In the genomic region with DNA sequence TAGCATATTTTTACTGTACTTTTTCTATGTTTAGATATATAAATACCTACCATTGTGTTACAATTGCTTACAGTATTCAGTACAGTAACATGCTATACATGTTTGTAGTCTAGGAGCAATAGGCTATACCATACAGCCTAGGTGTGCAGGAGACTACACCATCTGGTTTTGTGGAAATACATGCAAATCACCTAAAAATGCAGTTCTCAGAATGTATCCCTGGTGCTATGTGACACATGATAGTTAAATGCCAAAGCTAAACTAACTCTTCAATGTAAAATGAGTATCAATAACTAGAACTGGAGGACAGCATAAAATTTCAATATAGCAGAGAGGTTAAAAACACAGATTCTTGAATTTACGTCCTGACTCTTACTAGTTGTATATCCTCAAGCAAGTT, we compare ENCODE assay signal across 22 cellular contexts. TPM values are rescaled to one million over a fixed set of nuclear protein-coding genes. Genes with fewer than 3 reads are reported as not detected.
A peak's percentile ranks its signal among the peaks of the same experiment; 100 is the strongest.
DNase-seq lines count a peak whose midpoint lies in the region; ATAC-seq, FAIRE-seq and TF ChIP-seq lines count a peak whose summit lies in the region.
"Had no signal": no experiment of that assay in that cellular context is flagged by ENCODE, and none has a peak within 500 bp of the region (broad histone marks: within the 10 kb centered on the region; RNA-seq: fewer than 3 reads in every experiment).

No MANE protein-coding gene starts in this region.

- no peak overlapping the region for H3K27ac ChIP-seq in CD4-positive, alpha-beta T cell (ENCODE audit: low read depth, low read length)
- H3K27ac ChIP-seq in K562 (ENCODE audit: extremely low read depth, low read depth, low read length): peak overlapping the region; percentile 29; the same call in 1 of the 3 replicates
- H3K27ac ChIP-seq in right lobe of liver: no peak overlapping the region

- no peak overlapping the region for H2AFZ ChIP-seq in K562 (ENCODE audit: low read depth, low read length)

- no peaks in the 10 kb centered on the region for H4K20me1 ChIP-seq in K562 (replicated peaks; ENCODE audit: control insufficient read depth, insufficient read depth, low read length)

- peaks cover 67% of the 10 kb centered on the region; the same call in 2 of the 3 replicates for H3K36me3 ChIP-seq in K562 (ENCODE audit: control insufficient read depth, insufficient read depth, low read length)
- no peaks in the 10 kb centered on the region for H3K36me3 ChIP-seq in right lobe of liver

- 87% methylated on average over 1 of the region's 1 CpG for WGBS in K562 (ENCODE audit: insufficient coverage, low coverage, missing lambda C conversion rate)
- WGBS in right lobe of liver (ENCODE audit: insufficient coverage, low coverage, low lambda C conversion rate, missing lambda C conversion rate): 86% methylated on average over 1 of the region's 1 CpG

- TF ChIP-seq EP300 in K562 (IDR thresholded peaks at IDR 0.05; ENCODE audit: low read length): no peak

- FAIRE-seq in K562 (lab: Jason Lieb, UNC): no peak
- FAIRE-seq: GM12891, HTR-8/SVneo had no signal

- peaks cover 94% of the 10 kb centered on the region for H3K79me2 ChIP-seq in K562 (ENCODE audit: control insufficient read depth, insufficient read depth, low read length)

- no peak for TF ChIP-seq POLR2A in K562 (conservative IDR thresholded peaks at IDR 0.05)
- no peak for TF ChIP-seq POLR2A in right lobe of liver (IDR thresholded peaks at IDR 0.05)

- H3K27me3 ChIP-seq in CD4-positive, alpha-beta T cell (ENCODE audit: control insufficient read depth, insufficient read depth, low read length): no peaks in the 10 kb centered on the region
- H3K27me3 ChIP-seq in K562 (ENCODE audit: control insufficient read depth in 2 of 2, insufficient read depth in 2 of 2, low read length in 2 of 2): no peaks in the 10 kb centered on the region
- H3K27me3 ChIP-seq in right lobe of liver: no peaks in the 10 kb centered on the region

- H3K4me3 ChIP-seq in K562 (no peak overlapping the region), right lobe of liver (no peak overlapping the region)

- POLR2A ChIA-PET in CD4-positive, alpha-beta T cell (lab: Charles Lee): no interaction called here
- POLR2A ChIA-PET in K562 (lab: Yijun Ruan, JAX): interaction anchor here (0.7 to 5.3 kb wide), 3 partner anchors 10 to 14 kb away, joined by 4 to 44 read pairs (median 5); a partner anchor contains a TSS

- BruUV-seq in K562 (replicated peaks; lab: Mats Ljungman, UMichigan): no TSS peak

- TF ChIP-seq CTCF in CD4-positive, alpha-beta T cell (IDR thresholded peaks at IDR 0.05): no peak
- TF ChIP-seq CTCF in K562 (IDR thresholded peaks at IDR 0.05 in 2 of 3, conservative IDR thresholded peaks at IDR 0.05 in 1 of 3; ENCODE audit: insufficient read depth in 2 of 3, low read depth in 1 of 3, low read length in 3 of 3): no peak
- no peak for TF ChIP-seq CTCF in GM10266 (IDR thresholded peaks at IDR 0.05; ENCODE audit: control insufficient read depth, insufficient read depth, low read depth, missing control alignments)
- TF ChIP-seq CTCF in right lobe of liver (IDR thresholded peaks at IDR 0.05): no peak

- no peak overlapping the region for H3K9ac ChIP-seq in K562 (ENCODE audit: insufficient read depth in 1 of 2, low read depth in 2 of 2, low read length in 2 of 2)

- CTCF ChIA-PET in CD4-positive, alpha-beta T cell (lab: Charles Lee): interaction anchor here (1.4 kb wide), 1 partner anchor 143 kb away, joined by 3 read pairs; no protein-coding TSS in a partner anchor
- CTCF ChIA-PET in K562 (lab: Yijun Ruan, JAX; ENCODE audit: low intra/inter-chr PET ratio): no interaction called here

- ATAC-seq in activated T-cell treated with anti-CD3 and anti-CD28 coated beads, Interleukin-2, amount 50 U/mL, for 72 hours (replicated peaks in 1 of 2): peak in 1 of 2 donors; percentile 62
- no peak for ATAC-seq in CD4-positive, alpha-beta T cell (ENCODE audit: poor library complexity)
- ATAC-seq in K562: no peak
- no peak for ATAC-seq in right lobe of liver
- ATAC-seq in HG03565 (IDR thresholded peaks at IDR 0.05; ENCODE audit: unreplicated experiment): no peak
- ATAC-seq: SK-N-SH treated with all-trans-retinoic acid at 6 μM for 48 hours had no signal

- DNase-seq in activated T-cell treated with anti-CD3 and anti-CD28 coated beads, Interleukin-2, amount 50 U/mL, for 72 hours: no peak
- DNase-seq in activated T-cell treated with anti-CD3 and anti-CD28 coated beads, Interleukin-2, amount 50 U/mL, for 48 hours: no peak
- no peak for DNase-seq in CD4-positive, alpha-beta T cell
- DNase-seq in HCEC 1CT: peak; percentile 6
- DNase-seq in K562 (ENCODE audit: extremely low read depth in 1 of 4, low spot score in 3 of 4): no peak
- no peak for DNase-seq in GM10266 (ENCODE audit: extremely low spot score)
- DNase-seq in right lobe of liver: no peak
- DNase-seq: C1 segment of cervical spinal cord, COR-L47, GF-D8, GOT3, IMR-90, Karpas-422, NCI-H1417 treated with DMSO at 0.1 percent for 48 hours, NCI-H1930, NCI-H345, NCI-H524 treated with DMSO at 0.1 percent for 48 hours, SIG-M5 had no signal

- intact Hi-C loops in CD4-positive, alpha-beta T cell (cut with DNase I, micrococcal nuclease): loop anchor here in 1 of 2 experiments (5.0 kb wide), 1 partner anchor 37 kb away; no protein-coding TSS in a partner anchor
- intact Hi-C loops in K562 (cut with micrococcal nuclease) (no loop called here), right lobe of liver (cut with DNase I) (no loop called here)

- no peak for TF ChIP-seq RAD21 in K562 (CRISPR knock-in tag; conservative IDR thresholded peaks at IDR 0.05 in 1 of 2, IDR thresholded peaks at IDR 0.05 in 1 of 2)

- H3K9me3 Mint-ChIP-seq in activated T-cell treated with anti-CD3 and anti-CD28 coated beads, Interleukin-2, amount 50 U/mL, for 72 hours: no peaks in the 10 kb centered on the region
- no peaks in the 10 kb centered on the region for H3K9me3 Mint-ChIP-seq in CD4-positive, alpha-beta T cell

- H3K9me1 ChIP-seq in K562 (ENCODE audit: control insufficient read depth, insufficient read depth, low read length): no peaks in the 10 kb centered on the region

- H3K9me3 ChIP-seq in CD4-positive, alpha-beta T cell (ENCODE audit: control insufficient read depth, low read length): no peaks in the 10 kb centered on the region
- H3K9me3 ChIP-seq in K562 (replicated peaks; ENCODE audit: control insufficient read depth, insufficient read depth, low read depth, low read length) (no peaks in the 10 kb centered on the region; the same call in 1 of the 2 replicates), right lobe of liver (no peaks in the 10 kb centered on the region)

- H3K4me1 ChIP-seq in K562 (replicated peaks in 1 of 2; ENCODE audit: control insufficient read depth in 2 of 2, insufficient read depth in 2 of 2, low read length in 2 of 2) (peaks cover 0 to 8% of the 10 kb centered on the region in 2 experiments; a peak in 2 of 5 replicates), right lobe of liver (peaks cover 0 to 31% (median 3%) of the 10 kb centered on the region in 4 donors)

- H3K4me1 Mint-ChIP-seq in activated T-cell treated with anti-CD3 and anti-CD28 coated beads, Interleukin-2, amount 50 U/mL, for 72 hours (ENCODE audit: low read depth): peaks cover 59% of the 10 kb centered on the region
- peaks cover 58% of the 10 kb centered on the region for H3K4me1 Mint-ChIP-seq in CD4-positive, alpha-beta T cell (ENCODE audit: low read depth)

- in situ Hi-C loops in K562 (cut with MboI): no loop called here

- no peaks in the 10 kb centered on the region for H3K27me3 Mint-ChIP-seq in activated T-cell treated with anti-CD3 and anti-CD28 coated beads, Interleukin-2, amount 50 U/mL, for 72 hours (ENCODE audit: low read depth)
- H3K27me3 Mint-ChIP-seq in CD4-positive, alpha-beta T cell: no peaks in the 10 kb centered on the region

- no peak overlapping the region for H3K4me2 ChIP-seq in K562 (ENCODE audit: insufficient read depth, low read length)

- H3K27ac Mint-ChIP-seq in activated T-cell treated with anti-CD3 and anti-CD28 coated beads, Interleukin-2, amount 50 U/mL, for 72 hours: peak overlapping the region; percentile 61
- H3K27ac Mint-ChIP-seq in CD4-positive, alpha-beta T cell: peak overlapping the region; percentile 16

- H3K36me3 Mint-ChIP-seq in activated T-cell treated with anti-CD3 and anti-CD28 coated beads, Interleukin-2, amount 50 U/mL, for 72 hours (ENCODE audit: insufficient read depth in 2 of 2): peaks cover 6 to 24% of the 10 kb centered on the region in 2 donors
- H3K36me3 Mint-ChIP-seq in CD4-positive, alpha-beta T cell (ENCODE audit: low read depth): peaks cover 54% of the 10 kb centered on the region

- H3K4me3 Mint-ChIP-seq in activated T-cell treated with anti-CD3 and anti-CD28 coated beads, Interleukin-2, amount 50 U/mL, for 72 hours: peak overlapping the region in 1 of 2 donors; percentile 55
- H3K4me3 Mint-ChIP-seq in CD4-positive, alpha-beta T cell: no peak overlapping the region

RNA-seq across cellular contexts. Expression of a gene that starts 14.8 kb away (rescaled TPM):
- total RNA-seq in activated T-cell treated with anti-CD3 and anti-CD28 coated beads, Interleukin-2, amount 50 U/mL, for 72 hours: 100 to 1,000 TPM; 192 to 257 TPM
- total RNA-seq in CD4-positive, alpha-beta T cell: 10 to 100 TPM; 80.6 to 84.7 TPM
- 27.6 and 204 TPM in 2 replicates for total RNA-seq in K562 (2011; cell fraction: chromatin; rRNA removed; ENCODE audit: low replicate concordance)
- 10.8 and 27.2 TPM in 2 replicates for total RNA-seq in K562 (2011; cell fraction: nucleolus; rRNA removed)
- total RNA-seq in K562 (2011; cell fraction: nucleoplasm; rRNA removed): 57.1 and 92.6 TPM in 2 replicates
- total RNA-seq in K562 (2014; rRNA removed): 81.9 and 87.5 TPM in 2 replicates
- total RNA-seq in K562 (2014; rRNA removed; fragmentation: Illumina TruSeq; extraction: Trizol): 232 and 280 TPM in 2 replicates
- 236 and 244 TPM in 2 replicates for total RNA-seq in K562 (2015; rRNA removed; fragmentation: Illumina TruSeq; extraction: Trizol)
- 201 and 216 TPM in 2 replicates for total RNA-seq in K562 (2021)
- 117 and 149 TPM in 2 replicates for polyA plus RNA-seq in K562 (2011; rRNA removed)
- 32.1 and 83.7 TPM in 2 replicates for polyA plus RNA-seq in K562 (2011; cell fraction: cytosol; rRNA removed)
- 19.9 and 37.5 TPM in 2 replicates for polyA plus RNA-seq in K562 (2011; cell fraction: nucleus; rRNA removed)
- 80.3 and 120 TPM in 2 replicates for polyA plus RNA-seq in K562 (2012)
- polyA plus RNA-seq in K562 (2014; fragmentation: Illumina TruSeq; extraction: Trizol): 167 and 177 TPM in 2 replicates
- 10 to 100 TPM; 66.7 to 83.4 TPM for polyA plus RNA-seq in K562 (2014; fragmentation: Nextera tagmentation; extraction: Ambion mirVana)
- 94.4 and 95.1 TPM in 2 replicates for polyA plus RNA-seq in K562 (2014; rRNA removed)
- 303 and 322 TPM in 2 replicates for polyA minus RNA-seq in K562 (2011; rRNA and poly(A)+ RNA removed)
- 85.8 and 115 TPM in 2 replicates for polyA minus RNA-seq in K562 (2011; cell fraction: cytosol; rRNA and poly(A)+ RNA removed)
- 23.7 and 70.9 TPM in 2 replicates for polyA minus RNA-seq in K562 (2011; cell fraction: nucleus; rRNA and poly(A)+ RNA removed)
- 10 to 100 TPM; 32.8 to 91.1 (median 68.6) TPM for total RNA-seq in right lobe of liver

RNA-seq across cellular contexts. Expression of a gene that starts 40.1 kb away (rescaled TPM):
- 10 to 100 TPM; 41.5 to 60.5 TPM for total RNA-seq in activated T-cell treated with anti-CD3 and anti-CD28 coated beads, Interleukin-2, amount 50 U/mL, for 72 hours
- 10 to 100 TPM; 11.7 to 11.8 TPM for total RNA-seq in CD4-positive, alpha-beta T cell
- total RNA-seq in K562 (2011; cell fraction: chromatin; rRNA removed; ENCODE audit: low replicate concordance): 9.7 and 12.5 TPM in 2 replicates
- total RNA-seq in K562 (2011; cell fraction: nucleolus; rRNA removed): 7.2 and 7.7 TPM in 2 replicates
- total RNA-seq in K562 (2011; cell fraction: nucleoplasm; rRNA removed): 8.9 and 11.8 TPM in 2 replicates
- total RNA-seq in K562 (2014; rRNA removed): 6.9 and 7.7 TPM in 2 replicates
- total RNA-seq in K562 (2014; rRNA removed; fragmentation: Illumina TruSeq; extraction: Trizol): 8.5 and 10.2 TPM in 2 replicates
- 9.9 and 11.5 TPM in 2 replicates for total RNA-seq in K562 (2015; rRNA removed; fragmentation: Illumina TruSeq; extraction: Trizol)
- 7.8 and 8.0 TPM in 2 replicates for total RNA-seq in K562 (2021)
- 9.9 and 17.6 TPM in 2 replicates for polyA plus RNA-seq in K562 (2011; rRNA removed)
- polyA plus RNA-seq in K562 (2011; cell fraction: cytosol; rRNA removed): 11.0 and 14.5 TPM in 2 replicates
- polyA plus RNA-seq in K562 (2011; cell fraction: nucleus; rRNA removed): 7.4 and 13.4 TPM in 2 replicates
- 11.1 and 11.3 TPM in 2 replicates for polyA plus RNA-seq in K562 (2012)
- polyA plus RNA-seq in K562 (2014; fragmentation: Illumina TruSeq; extraction: Trizol): 11.1 and 13.9 TPM in 2 replicates
- polyA plus RNA-seq in K562 (2014; fragmentation: Nextera tagmentation; extraction: Ambion mirVana): 1 to 10 TPM; 6.3 to 7.5 TPM
- polyA plus RNA-seq in K562 (2014; rRNA removed): 7.2 and 10.8 TPM in 2 replicates
- 6.1 and 11.9 TPM in 2 replicates for polyA minus RNA-seq in K562 (2011; rRNA and poly(A)+ RNA removed)
- 3.5 and 7.2 TPM in 2 replicates for polyA minus RNA-seq in K562 (2011; cell fraction: cytosol; rRNA and poly(A)+ RNA removed)
- 4.1 and 4.8 TPM in 2 replicates for polyA minus RNA-seq in K562 (2011; cell fraction: nucleus; rRNA and poly(A)+ RNA removed)
- total RNA-seq in right lobe of liver: 10 to 100 TPM; 16.4 to 26.8 (median 21.2) TPM

RNA-seq across cellular contexts. Expression of a gene that starts 54.9 kb away (rescaled TPM):
- 1 to 10 TPM in 1 of 2 donors, under 1 TPM in 1; 0.70 to 1.0 TPM for total RNA-seq in activated T-cell treated with anti-CD3 and anti-CD28 coated beads, Interleukin-2, amount 50 U/mL, for 72 hours
- under 1 TPM in 1 of 2 experiments, not detected in 1; 0.11 TPM for total RNA-seq in CD4-positive, alpha-beta T cell
- 7.0 and 13.6 TPM in 2 replicates for total RNA-seq in K562 (2011; cell fraction: chromatin; rRNA removed; ENCODE audit: low replicate concordance)
- total RNA-seq in K562 (2011; cell fraction: nucleolus; rRNA removed): 10.5 and 12.5 TPM in 2 replicates
- 8.7 and 12.1 TPM in 2 replicates for total RNA-seq in K562 (2011; cell fraction: nucleoplasm; rRNA removed)
- total RNA-seq in K562 (2014; rRNA removed): 1.5 and 2.8 TPM in 2 replicates
- total RNA-seq in K562 (2014; rRNA removed; fragmentation: Illumina TruSeq; extraction: Trizol): 0.87 and 1.1 TPM in 2 replicates
- total RNA-seq in K562 (2015; rRNA removed; fragmentation: Illumina TruSeq; extraction: Trizol): 0.60 and 0.83 TPM in 2 replicates
- 2.5 and 3.0 TPM in 2 replicates for total RNA-seq in K562 (2021)
- 3.3 and 3.5 TPM in 2 replicates for polyA plus RNA-seq in K562 (2011; rRNA removed)
- polyA plus RNA-seq in K562 (2011; cell fraction: cytosol; rRNA removed): 2.7 and 5.8 TPM in 2 replicates
- polyA plus RNA-seq in K562 (2011; cell fraction: nucleus; rRNA removed): 11.2 and 15.9 TPM in 2 replicates
- 1.4 and 4.0 TPM in 2 replicates for polyA plus RNA-seq in K562 (2012)
- 1.3 and 1.7 TPM in 2 replicates for polyA plus RNA-seq in K562 (2014; fragmentation: Illumina TruSeq; extraction: Trizol)
- under 1 TPM; 0.06 to 0.10 TPM for polyA plus RNA-seq in K562 (2014; fragmentation: Nextera tagmentation; extraction: Ambion mirVana)
- 2.4 TPM in 2 replicates for polyA plus RNA-seq in K562 (2014; rRNA removed)
- polyA minus RNA-seq in K562 (2011; rRNA and poly(A)+ RNA removed): 0.84 and 1.5 TPM in 2 replicates
- 1.3 and 1.8 TPM in 2 replicates for polyA minus RNA-seq in K562 (2011; cell fraction: cytosol; rRNA and poly(A)+ RNA removed)
- 2.4 and 2.8 TPM in 2 replicates for polyA minus RNA-seq in K562 (2011; cell fraction: nucleus; rRNA and poly(A)+ RNA removed)
- 10 to 100 TPM in 2 of 6 experiments, 1 to 10 TPM in 4; 6.9 to 27.0 (median 7.9) TPM for total RNA-seq in right lobe of liver
